In genomic region chr16:87317766-87318121, GRCh38 we compare ENCODE assay signal across 8 cellular contexts. TPM values are rescaled to one million over a fixed set of nuclear protein-coding genes. Genes with fewer than 3 reads are reported as not detected.
A peak's percentile ranks its signal among the peaks of the same experiment; 100 is the strongest.
DNase-seq lines count a peak whose midpoint lies in the region; ATAC-seq and TF ChIP-seq lines count a peak whose summit lies in the region.

No MANE protein-coding gene starts in this region.

- no peak for TF ChIP-seq CTCF in Panc1 (IDR thresholded peaks at IDR 0.05)
- no peak for TF ChIP-seq CTCF in cardiac fibroblast (IDR thresholded peaks at IDR 0.05; ENCODE audit: low read depth, low read length)

- CTCF ChIA-PET in Panc1 (lab: Charles Lee): no interaction called here

- ATAC-seq in HG02943 (IDR thresholded peaks at IDR 0.05; ENCODE audit: low read depth, unreplicated experiment) (peak; percentile 16), Panc1 (peak; percentile 24), HG03439 (IDR thresholded peaks at IDR 0.05; ENCODE audit: unreplicated experiment) (no peak)

- BruUV-seq in Panc1 (replicated peaks; lab: Mats Ljungman, UMichigan): no TSS peak

- intact Hi-C loops in Panc1 (cut with micrococcal nuclease; ENCODE audit: unreplicated experiment): no loop called here

- peaks cover 12% of the 10 kb centered on the region; the same call in 1 of the 2 replicates for H3K36me3 ChIP-seq in Panc1 (ENCODE audit: control insufficient read depth, insufficient read depth, low read length)

- no peaks in the 10 kb centered on the region for H3K4me1 ChIP-seq in Panc1 (ENCODE audit: control insufficient read depth, insufficient read depth, low read length)

- no peaks in the 10 kb centered on the region for H3K27me3 ChIP-seq in Panc1 (ENCODE audit: control insufficient read depth, insufficient read depth, low read length)

- peak overlapping the region; percentile 89 to 97 for H3K4me3 ChIP-seq in Panc1 (ENCODE audit: low read depth in 2 of 2, low read length in 2 of 2)
- H3K4me3 ChIP-seq in cardiac fibroblast (replicated peaks in 1 of 2; ENCODE audit: low read depth in 2 of 2, low read length in 2 of 2): peak overlapping the region; percentile 96 to 99

- H3K27ac ChIP-seq in Panc1 (ENCODE audit: low read length): peak overlapping the region; percentile 92

- in situ Hi-C loops in Panc1 (cut with HindIII; ENCODE audit: low pct_unique_long_range_greater_than_20kb, low sequenced_read_pairs): no loop called here

- H3K9me3 ChIP-seq in Panc1 (ENCODE audit: control insufficient read depth, insufficient read depth, low read depth, low read length): no peaks in the 10 kb centered on the region

- POLR2A ChIA-PET in Panc1 (lab: Charles Lee): interaction anchor here (0.5 to 0.6 kb wide), 3 partner anchors 104 to 731 kb away, joined by 3 to 6 read pairs (median 5); no protein-coding TSS in a partner anchor

- DNase-seq in activated CD4-positive, alpha-beta T cell treated with anti-CD3 and anti-CD28 coated beads for 48 hours: peak; percentile 66
- DNase-seq in activated CD4-positive, alpha-beta T cell treated with anti-CD3 and anti-CD28 coated beads, Interleukin-2, amount 50 U/mL, for 1 hour: no peak
- DNase-seq in Panc1 (ENCODE audit: low read depth, low spot score) (no peak), cardiac fibroblast (ENCODE audit: low read depth in 2 of 2) (peak; percentile 75), left kidney (ENCODE audit: low read depth, low spot score) (peak; percentile 80)
- DNase-seq in stimulated activated CD8-positive, alpha-beta memory T cell treated with anti-CD3 and anti-CD28 coated beads, Interleukin-12 subunit alpha, Interleukin-12 subunit beta, amount 100 ng/mL, for 1 hour (ENCODE audit: low read depth): peak; percentile 6

RNA-seq across cellular contexts. Expression of gene C16orf95, which starts 0.6 kb away (rescaled TPM):
- total RNA-seq in Panc1 (2021; ENCODE audit: unreplicated experiment): 6.0 TPM
- polyA plus RNA-seq in Panc1 (2012; ENCODE audit: insufficient read length): 10.0 TPM

Comparison
In these comparisons a context has a peak if more than half of its experiments do, and no peak if none do; other contexts are left out.
1. DNase-seq: peak in activated CD4-positive, alpha-beta T cell treated with anti-CD3 and anti-CD28 coated beads for 48 hours (single experiment), cardiac fibroblast (2 of 2), left kidney (single experiment) and stimulated activated CD8-positive, alpha-beta memory T cell treated with anti-CD3 and anti-CD28 coated beads, Interleukin-12 subunit alpha, Interleukin-12 subunit beta, amount 100 ng/mL, for 1 hour (single experiment); none in activated CD4-positive, alpha-beta T cell treated with anti-CD3 and anti-CD28 coated beads, Interleukin-2, amount 50 U/mL, for 1 hour (single experiment) and Panc1 (single experiment).